ENCODE assay signal across 15 cellular contexts in genomic region chr2:119256574-119256921, GRCh38. TPM values are rescaled to one million over a fixed set of nuclear protein-coding genes. Genes with fewer than 3 reads are reported as not detected.
A peak's percentile ranks its signal among the peaks of the same experiment; 100 is the strongest.
DNase-seq lines count a peak whose midpoint lies in the region; ATAC-seq and TF ChIP-seq lines count a peak whose summit lies in the region.
"Had no signal": no experiment of that assay in that cellular context is flagged by ENCODE, and none has a peak within 500 bp of the region (broad histone marks: within the 10 kb centered on the region; RNA-seq: fewer than 3 reads in every experiment).

No MANE protein-coding gene starts in this region.

- no peaks in the 10 kb centered on the region for H3K79me1 ChIP-seq in neuronal stem cell (ENCODE audit: low read depth, low read length)

- peaks cover 51% of the 10 kb centered on the region for H3K4me1 ChIP-seq in HUES48 (ENCODE audit: control insufficient read depth, insufficient read depth, low read length)
- peaks cover 38% of the 10 kb centered on the region for H3K4me1 ChIP-seq in fibroblast of lung (ENCODE audit: control insufficient read depth, extremely low read depth, insufficient read depth, low read length)
- peaks cover 7 to 15% of the 10 kb centered on the region in 2 donors for H3K4me1 ChIP-seq in neuronal stem cell (ENCODE audit: control insufficient read depth in 2 of 2, insufficient read depth in 1 of 2, low read depth in 1 of 2, low read length in 2 of 2)
- peaks cover 14 to 16% of the 10 kb centered on the region in 2 donors for H3K4me1 ChIP-seq in gastrocnemius medialis
- peaks cover 21% of the 10 kb centered on the region for H3K4me1 ChIP-seq in foreskin keratinocyte

- H3K18ac ChIP-seq in neuronal stem cell (ENCODE audit: low read length) = no peak overlapping the region

- H3K4me3 ChIP-seq in HUES48 (ENCODE audit: low read depth, low read length) = no peak overlapping the region
- H3K4me3 ChIP-seq in fibroblast of lung (replicated peaks in 1 of 4; ENCODE audit: control extremely low read depth in 1 of 4, insufficient read depth in 1 of 4, low read depth in 3 of 4, low read length in 4 of 4) = no peak overlapping the region
- H3K4me3 ChIP-seq in neuronal stem cell (ENCODE audit: low read length in 2 of 2) = peak overlapping the region in 1 of 2 donors; percentile 6
- H3K4me3 ChIP-seq in gastrocnemius medialis = no peak overlapping the region
- H3K4me3 ChIP-seq: thyroid gland had no signal

- no peaks in the 10 kb centered on the region for H3K9me3 ChIP-seq in HUES48 (ENCODE audit: control insufficient read depth, insufficient read depth, low read length)
- H3K9me3 ChIP-seq in fibroblast of lung (ENCODE audit: control insufficient read depth, insufficient read depth, low read depth, low read length) = no peaks in the 10 kb centered on the region
- H3K9me3 ChIP-seq in neuronal stem cell (replicated peaks in 1 of 2; ENCODE audit: control insufficient read depth in 2 of 2, insufficient read depth in 1 of 2, low read depth in 1 of 2, low read length in 2 of 2) = no peaks in the 10 kb centered on the region
- H3K9me3 ChIP-seq in gastrocnemius medialis = no peaks in the 10 kb centered on the region
- H3K9me3 ChIP-seq: thyroid gland had no signal

- H3K23ac ChIP-seq in neuronal stem cell (ENCODE audit: low read depth, low read length, poor library complexity) = no peak overlapping the region

- H3K27ac ChIP-seq in HUES48 (ENCODE audit: low read depth, low read length) (peak overlapping the region; percentile 89), fibroblast of lung (ENCODE audit: insufficient read depth, low read length) (peak overlapping the region; percentile 48), neuronal stem cell (replicated peaks; ENCODE audit: low read length) (no peak overlapping the region), gastrocnemius medialis (no peak overlapping the region), foreskin keratinocyte (no peak overlapping the region)
- H3K27ac ChIP-seq: HL-60, thyroid gland had no signal

- H2BK15ac ChIP-seq in neuronal stem cell (ENCODE audit: low read length) = no peak overlapping the region

- no peak overlapping the region for H2AK5ac ChIP-seq in neuronal stem cell (ENCODE audit: low read depth, low read length)

- H2BK12ac ChIP-seq in neuronal stem cell (ENCODE audit: low read length) = no peak overlapping the region

- no peak overlapping the region for H4K8ac ChIP-seq in neuronal stem cell (ENCODE audit: low read depth, low read length)

- no peak overlapping the region for H4K91ac ChIP-seq in neuronal stem cell (ENCODE audit: low read depth, low read length, poor library complexity)

- no peak for TF ChIP-seq CTCF in fibroblast of lung (conservative IDR thresholded peaks at IDR 0.05 in 1 of 2, IDR thresholded peaks at IDR 0.05 in 1 of 2; ENCODE audit: low read depth in 1 of 2, low read length in 2 of 2)
- TF ChIP-seq CTCF in gastrocnemius medialis (IDR thresholded peaks at IDR 0.05 in 4 of 5, conservative IDR thresholded peaks at IDR 0.05 in 1 of 5) = no peak
- TF ChIP-seq CTCF in foreskin keratinocyte (conservative IDR thresholded peaks at IDR 0.05) = no peak

- H3K4ac ChIP-seq in neuronal stem cell (ENCODE audit: low read length) = no peak overlapping the region

- no peaks in the 10 kb centered on the region for H3K79me2 ChIP-seq in fibroblast of lung (ENCODE audit: control insufficient read depth, insufficient read depth, low read length)

- no peak for TF ChIP-seq POLR2A in gastrocnemius medialis (IDR thresholded peaks at IDR 0.05)

- ATAC-seq in gastrocnemius medialis = no peak
- ATAC-seq in foreskin keratinocyte = no peak
- ATAC-seq: activated T-cell treated with anti-CD3 and anti-CD28 coated beads, Interleukin-2, amount 50 U/mL, for 72 hours; left colon had no signal

- H3K36me3 ChIP-seq in HUES48 (ENCODE audit: control insufficient read depth, insufficient read depth, low read length) (0 out of 2 replicates have a peak, but pooled peaks cover 9% of the 10 kb centered on the region), fibroblast of lung (ENCODE audit: control insufficient read depth, insufficient read depth, low read length) (peaks cover 4% of the 10 kb centered on the region), neuronal stem cell (replicated peaks in 1 of 2; ENCODE audit: control insufficient read depth in 2 of 2, insufficient read depth in 2 of 2, low read length in 2 of 2) (no peaks in the 10 kb centered on the region), gastrocnemius medialis (peaks cover 0 to 12% of the 10 kb centered on the region in 2 donors)
- H3K36me3 ChIP-seq: thyroid gland had no signal

- intact Hi-C loops in gastrocnemius medialis (cut with DNase I; ENCODE audit: low total_unique reads) = no loop called here

- in situ Hi-C loops in gastrocnemius medialis (cut with MboI; ENCODE audit: low sequenced_read_pairs in 4 of 4) = no loop called here

- peak; percentile 59 for DNase-seq in SK-N-DZ (ENCODE audit: low spot score)
- no peak for DNase-seq in fibroblast of lung (ENCODE audit: low read depth in 2 of 2)
- no peak for DNase-seq in neuronal stem cell (ENCODE audit: low spot score)
- no peak for DNase-seq in GDM1 (lab: John Stamatoyannopoulos, UW)
- DNase-seq in gastrocnemius medialis = no peak
- DNase-seq in middle frontal gyrus (ENCODE audit: extremely low spot score, low spot score) = no peak
- DNase-seq in foreskin keratinocyte = no peak
- DNase-seq: activated CD4-positive, alpha-beta memory T cell treated with anti-CD3 and anti-CD28 coated beads, Interleukin-2, amount 10 ng/mL, durations not matched to agents 7 days and 5 days; activated T-cell treated with anti-CD3 and anti-CD28 coated beads, Interleukin-2, amount 50 U/mL, for 72 hours; effector CD8-positive, alpha-beta T cell; left colon; NCI-H2171; thyroid gland had no signal

- H3K4me2 ChIP-seq in fibroblast of lung (ENCODE audit: extremely low read depth, insufficient read depth, low read length) (no peak overlapping the region), neuronal stem cell (ENCODE audit: insufficient read depth, low read length, poor library complexity, severe bottlenecking) (no peak overlapping the region)

- H2AFZ ChIP-seq in fibroblast of lung (ENCODE audit: low read length) = no peak overlapping the region
- H2AFZ ChIP-seq in neuronal stem cell (ENCODE audit: low read length) = peak overlapping the region; percentile 40

- no peaks in the 10 kb centered on the region for H4K20me1 ChIP-seq in fibroblast of lung (ENCODE audit: control insufficient read depth, extremely low read depth, insufficient read depth, low read length)

- H3K9ac ChIP-seq in HUES48 (ENCODE audit: low read depth, low read length) (no peak overlapping the region), fibroblast of lung (ENCODE audit: insufficient read depth, low read length) (no peak overlapping the region), neuronal stem cell (ENCODE audit: low read depth, low read length, poor library complexity) (no peak overlapping the region)

- WGBS in neuronal stem cell (ENCODE audit: extremely low coverage in 2 of 2, insufficient read length in 2 of 2, insufficient replicate concordance in 1 of 2), 2 donors = no CpG with 5 or more reads among the region's 2 CpGs

- H3K14ac ChIP-seq in neuronal stem cell (ENCODE audit: low read length) = no peak overlapping the region

- H2BK5ac ChIP-seq in neuronal stem cell (ENCODE audit: low read length) = no peak overlapping the region

- H2BK120ac ChIP-seq in neuronal stem cell (ENCODE audit: low read depth, low read length) = no peak overlapping the region

- H3K27me3 ChIP-seq in HUES48 (ENCODE audit: control insufficient read depth, insufficient read depth, low read length) (no peaks in the 10 kb centered on the region), fibroblast of lung (ENCODE audit: control insufficient read depth, insufficient read depth, low read length) (no peaks in the 10 kb centered on the region), neuronal stem cell (ENCODE audit: control insufficient read depth in 3 of 3, insufficient read depth in 3 of 3, low read depth in 1 of 3, low read length in 3 of 3) (peaks cover 0 to 14% (median 0%) of the 10 kb centered on the region in 3 experiments), gastrocnemius medialis (no peaks in the 10 kb centered on the region), foreskin keratinocyte (no peaks in the 10 kb centered on the region)
- H3K27me3 ChIP-seq: thyroid gland had no signal

RNA-seq across cellular contexts. Expression of gene STEAP3, which starts 32.9 kb away (rescaled TPM):
- 2.7 and 3.6 TPM in 2 replicates for polyA plus RNA-seq in SK-N-DZ (2014; cell fraction: cytosol; rRNA removed)
- polyA plus RNA-seq in SK-N-DZ (2014; cell fraction: nucleus; rRNA removed) = 2.8 and 8.0 TPM in 2 replicates
- total RNA-seq in fibroblast of lung = 9.8 and 13.7 TPM in 2 replicates
- polyA plus RNA-seq in fibroblast of lung = 26.7 and 28.4 TPM in 2 replicates
- 36.0 and 36.7 TPM in 2 replicates for polyA plus RNA-seq in fibroblast of lung (2012)
- 57.1 and 64.4 TPM in 2 replicates for polyA minus RNA-seq in fibroblast of lung (ENCODE audit: low replicate concordance)
- polyA plus RNA-seq in neuronal stem cell (2013, experiment 1 of 2) = 0.47 TPM
- polyA plus RNA-seq in neuronal stem cell (2013, experiment 2 of 2) = 0.54 TPM
- total RNA-seq in gastrocnemius medialis = 10 to 100 TPM; 10.1 to 21.7 (median 10.6) TPM
- 23.7 and 30.8 TPM in 2 replicates for total RNA-seq in foreskin keratinocyte
- polyA plus RNA-seq in foreskin keratinocyte = 16.5 and 21.0 TPM in 2 replicates
- total RNA-seq: activated CD4-positive, alpha-beta memory T cell treated with anti-CD3 and anti-CD28 coated beads, Interleukin-2, amount 10 ng/mL, durations not matched to agents 7 days and 5 days had no signal

Comparison
In these comparisons a context has a peak if more than half of its experiments do, and no peak if none do; other contexts are left out.
1. H3K27ac ChIP-seq: peak in HUES48 (single experiment) and fibroblast of lung (single experiment); none in neuronal stem cell (single experiment), gastrocnemius medialis (0 of 4) and foreskin keratinocyte (single experiment).